Comparison of ENCODE assay signal across 8 cellular contexts in the genomic region with DNA sequence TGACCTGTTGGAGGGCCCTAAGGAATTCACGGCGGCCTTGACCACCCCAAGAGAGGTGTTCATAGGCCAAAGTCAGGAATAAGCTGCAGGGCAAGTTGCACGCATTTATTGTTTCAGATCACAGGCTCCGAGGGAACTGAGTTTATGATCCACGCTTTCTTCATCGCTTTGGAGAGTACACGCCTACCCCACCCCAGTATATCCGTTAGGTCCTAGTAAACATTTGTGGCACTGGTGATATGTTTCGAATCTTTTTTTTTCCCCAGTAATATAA. TPM values are rescaled to one million over a fixed set of nuclear protein-coding genes. Genes with fewer than 3 reads are reported as not detected.
DNase-seq lines count a peak whose midpoint lies in the region; ATAC-seq and TF ChIP-seq lines count a peak whose summit lies in the region.

No MANE protein-coding gene starts in this region.

- H3K27ac Mint-ChIP-seq in naive thymus-derived CD4-positive, alpha-beta T cell: peak overlapping the region; percentile 92 to 98 (median 96)

- peaks cover 29 to 56% (median 48%) of the 10 kb centered on the region in 10 experiments for H3K4me1 ChIP-seq in BLaER1 treated with 17β-estradiol and CSF1 and Interleukin-3, amounts not matched to agents 10 nM and 100 nM
- H3K4me1 ChIP-seq in Karpas-422 (ENCODE audit: low read length): peaks cover 15% of the 10 kb centered on the region
- H3K4me1 ChIP-seq in naive thymus-derived CD4-positive, alpha-beta T cell (ENCODE audit: control insufficient read depth in 2 of 2, insufficient read depth in 2 of 2, low read length in 2 of 2): peaks cover 6 to 30% of the 10 kb centered on the region in 2 donors

- POLR2A ChIA-PET in naive thymus-derived CD4-positive, alpha-beta T cell (lab: Charles Lee): interaction anchor here (0.6 to 21.6 kb wide), 21 partner anchors 9 to 1622 kb away, joined by 3 to 332 read pairs (median 7); a partner anchor contains a TSS

- H3K36me3 Mint-ChIP-seq in naive thymus-derived CD4-positive, alpha-beta T cell: peaks cover 0 to 23% (median 4%) of the 10 kb centered on the region in 5 donors

- H3K27ac ChIP-seq in BLaER1 treated with 17β-estradiol and CSF1 and Interleukin-3, amounts not matched to agents 10 nM and 100 nM: peak overlapping the region; percentile 89 to 99 (median 96); a peak in 21 of 22 replicates
- peak overlapping the region; percentile 73 for H3K27ac ChIP-seq in Karpas-422 (ENCODE audit: low read length)
- H3K27ac ChIP-seq in naive thymus-derived CD4-positive, alpha-beta T cell (ENCODE audit: low read depth, low read length): peak overlapping the region; percentile 97

- peak overlapping the region; percentile 86 to 98 (median 96) for H3K4me2 ChIP-seq in BLaER1 treated with 17β-estradiol and CSF1 and Interleukin-3, amounts not matched to agents 10 nM and 100 nM
- H3K4me2 ChIP-seq in Karpas-422 (ENCODE audit: low read depth, low read length, poor library complexity, severe bottlenecking): peak overlapping the region; percentile 72

- CTCF ChIA-PET in naive thymus-derived CD4-positive, alpha-beta T cell (lab: Charles Lee): interaction anchor here (0.7 to 0.8 kb wide), 3 partner anchors 19 to 211 kb away, joined by 3 read pairs; a partner anchor contains a TSS

- no peaks in the 10 kb centered on the region for H3K9me2 ChIP-seq in Karpas-422 (replicated peaks; ENCODE audit: insufficient read depth, low read length)

- peak overlapping the region; percentile 82 to 100 (median 96) for H3K4me3 ChIP-seq in BLaER1 treated with 17β-estradiol and CSF1 and Interleukin-3, amounts not matched to agents 10 nM and 100 nM
- H3K4me3 ChIP-seq in Karpas-422 (ENCODE audit: low read length) (peak overlapping the region; percentile 95), choroid plexus epithelial cell (ENCODE audit: low read depth, low read length) (peak overlapping the region; percentile 90)
- peak overlapping the region; percentile 84 for H3K4me3 ChIP-seq in naive thymus-derived CD4-positive, alpha-beta T cell (ENCODE audit: low read length)

- ATAC-seq in naive thymus-derived CD4-positive, alpha-beta T cell: no peak
- no peak for ATAC-seq in GM18870 (IDR thresholded peaks at IDR 0.05; ENCODE audit: unreplicated experiment)

- peaks cover 10 to 46% (median 40%) of the 10 kb centered on the region in 7 donors for H3K4me1 Mint-ChIP-seq in naive thymus-derived CD4-positive, alpha-beta T cell

- TF ChIP-seq CTCF in choroid plexus epithelial cell (conservative IDR thresholded peaks at IDR 0.05; ENCODE audit: low read depth, low read length): no peak

- H3K27me3 ChIP-seq in BLaER1 treated with 17β-estradiol and CSF1 and Interleukin-3, amounts not matched to agents 10 nM and 100 nM: no peaks in the 10 kb centered on the region
- no peaks in the 10 kb centered on the region for H3K27me3 ChIP-seq in Karpas-422 (ENCODE audit: low read length)
- no peaks in the 10 kb centered on the region for H3K27me3 ChIP-seq in naive thymus-derived CD4-positive, alpha-beta T cell (ENCODE audit: control insufficient read depth in 2 of 2, insufficient read depth in 2 of 2, low read length in 2 of 2)

- intact Hi-C loops in naive thymus-derived CD4-positive, alpha-beta T cell (cut with micrococcal nuclease): loop anchor here in 1 of 2 donors (1.0 kb wide), 1 partner anchor 8 kb away; a partner anchor contains a TSS

- peaks cover 11 to 83% (median 67%) of the 10 kb centered on the region in 11 experiments; a peak in 19 of 22 replicates for H4K20me1 ChIP-seq in BLaER1 treated with 17β-estradiol and CSF1 and Interleukin-3, amounts not matched to agents 10 nM and 100 nM
- H4K20me1 ChIP-seq in Karpas-422 (ENCODE audit: insufficient read depth, low read depth, low read length): peaks cover 5% of the 10 kb centered on the region

- H3K9ac ChIP-seq in BLaER1 treated with 17β-estradiol and CSF1 and Interleukin-3, amounts not matched to agents 10 nM and 100 nM: peak overlapping the region; percentile 92 to 100 (median 98)
- H3K9ac ChIP-seq in Karpas-422 (ENCODE audit: low read length): peak overlapping the region; percentile 95

- H3K9me3 Mint-ChIP-seq in naive thymus-derived CD4-positive, alpha-beta T cell: peaks cover 0 to 2% (median 0%) of the 10 kb centered on the region in 11 donors

- no peaks in the 10 kb centered on the region for H3K9me3 ChIP-seq in BLaER1 treated with 17β-estradiol and CSF1 and Interleukin-3, amounts not matched to agents 10 nM and 100 nM (replicated peaks in 1 of 11)
- H3K9me3 ChIP-seq in Karpas-422 (ENCODE audit: low read length): no peaks in the 10 kb centered on the region
- no peaks in the 10 kb centered on the region for H3K9me3 ChIP-seq in naive thymus-derived CD4-positive, alpha-beta T cell (ENCODE audit: control insufficient read depth in 2 of 3, low read length in 3 of 3)

- peaks cover 54 to 83% (median 69%) of the 10 kb centered on the region in 11 experiments for H3K36me3 ChIP-seq in BLaER1 treated with 17β-estradiol and CSF1 and Interleukin-3, amounts not matched to agents 10 nM and 100 nM
- peaks cover 10% of the 10 kb centered on the region; the same call in 1 of the 2 replicates for H3K36me3 ChIP-seq in Karpas-422 (ENCODE audit: insufficient read depth, low read length)
- peaks cover 0 to 37% (median 4%) of the 10 kb centered on the region in 3 experiments for H3K36me3 ChIP-seq in naive thymus-derived CD4-positive, alpha-beta T cell (ENCODE audit: control insufficient read depth in 2 of 3, insufficient read depth in 3 of 3, low read length in 3 of 3)

- DNase-seq in Karpas-422: no peak
- no peak for DNase-seq in choroid plexus epithelial cell (ENCODE audit: low read depth)
- peak in 1 of 9 donors; percentile 23 for DNase-seq in naive thymus-derived CD4-positive, alpha-beta T cell
- DNase-seq in middle frontal gyrus (ENCODE audit: extremely low spot score, low spot score): no peak
- DNase-seq in GDM1 (lab: John Stamatoyannopoulos, UW): no peak
- DNase-seq in NCI-H774 (lab: John Stamatoyannopoulos, UW): no peak

- H2AFZ ChIP-seq in Karpas-422 (ENCODE audit: low read length): no peak overlapping the region

- no peaks in the 10 kb centered on the region for H3K27me3 Mint-ChIP-seq in naive thymus-derived CD4-positive, alpha-beta T cell

- peak overlapping the region; percentile 94 to 99 (median 98) for H3K4me3 Mint-ChIP-seq in naive thymus-derived CD4-positive, alpha-beta T cell

- peaks cover 57% of the 10 kb centered on the region for H3K79me2 ChIP-seq in Karpas-422 (ENCODE audit: low read length)

RNA-seq across cellular contexts. Expression of a gene that starts 0.8 kb away (rescaled TPM):
- total RNA-seq in Karpas-422 (2014; rRNA removed; shearing (Covaris generic); ENCODE audit: low replicate concordance): 98.5 and 104 TPM in 2 replicates
- 100 to 1,000 TPM; 203 to 313 (median 286) TPM for total RNA-seq in naive thymus-derived CD4-positive, alpha-beta T cell
- 100 to 1,000 TPM; 157 to 189 TPM for polyA plus RNA-seq in naive thymus-derived CD4-positive, alpha-beta T cell

RNA-seq across cellular contexts. Expression of a gene that starts 7.5 kb away (rescaled TPM):
- 17.4 and 26.0 TPM in 2 replicates for total RNA-seq in Karpas-422 (2014; rRNA removed; shearing (Covaris generic); ENCODE audit: low replicate concordance)
- total RNA-seq in naive thymus-derived CD4-positive, alpha-beta T cell: 10 to 100 TPM; 14.0 to 33.8 (median 32.1) TPM
- polyA plus RNA-seq in naive thymus-derived CD4-positive, alpha-beta T cell: 10 to 100 TPM; 39.1 to 72.2 TPM

RNA-seq across cellular contexts. Expression of a gene that starts 19.4 kb away (rescaled TPM):
- total RNA-seq in Karpas-422 (2014; rRNA removed; shearing (Covaris generic); ENCODE audit: low replicate concordance): 83.6 and 158 TPM in 2 replicates
- total RNA-seq in naive thymus-derived CD4-positive, alpha-beta T cell: 100 to 1,000 TPM in 1 of 5 experiments, 10 to 100 TPM in 4; 23.2 to 103 (median 47.6) TPM
- 10 to 100 TPM; 84.2 to 96.9 TPM for polyA plus RNA-seq in naive thymus-derived CD4-positive, alpha-beta T cell

RNA-seq across cellular contexts. Expression of a gene that starts 19.5 kb away (rescaled TPM):
- 4.5 and 8.2 TPM in 2 replicates for total RNA-seq in Karpas-422 (2014; rRNA removed; shearing (Covaris generic); ENCODE audit: low replicate concordance)
- 10 to 100 TPM in 4 of 5 experiments, 1 to 10 TPM in 1; 8.9 to 29.3 (median 23.7) TPM for total RNA-seq in naive thymus-derived CD4-positive, alpha-beta T cell
- 1 to 10 TPM; 2.5 TPM for polyA plus RNA-seq in naive thymus-derived CD4-positive, alpha-beta T cell

RNA-seq across cellular contexts. Expression of a gene that starts 23.8 kb away (rescaled TPM):
- 43.5 and 76.5 TPM in 2 replicates for total RNA-seq in Karpas-422 (2014; rRNA removed; shearing (Covaris generic); ENCODE audit: low replicate concordance)
- total RNA-seq in naive thymus-derived CD4-positive, alpha-beta T cell: 10 to 100 TPM; 55.8 to 78.1 (median 71.2) TPM
- 10 to 100 TPM; 35.0 to 41.9 TPM for polyA plus RNA-seq in naive thymus-derived CD4-positive, alpha-beta T cell
